ENCODE assay signal across 8 cellular contexts in genomic region chr19:58346961-58347929, GRCh38. TPM values are rescaled to one million over a fixed set of nuclear protein-coding genes. Genes with fewer than 3 reads are reported as not detected.
DNase-seq lines count a peak whose midpoint lies in the region; ATAC-seq and TF ChIP-seq lines count a peak whose summit lies in the region.

No MANE protein-coding gene starts in this region.

- ATAC-seq in HG02943 (IDR thresholded peaks at IDR 0.05; ENCODE audit: low read depth, unreplicated experiment), result peak; percentile 69
- peak; percentile 97 for ATAC-seq in activated CD4-positive, alpha-beta T cell treated with anti-CD3 and anti-CD28 coated beads for 36 hours

- 47% methylated on average over 82 of the region's 82 CpGs for WGBS in liver

- peaks cover 3% of the 10 kb centered on the region for H3K36me3 Mint-ChIP-seq in activated CD4-positive, alpha-beta T cell treated with anti-CD3 and anti-CD28 coated beads for 36 hours (ENCODE audit: low read depth)

- H3K9me3 Mint-ChIP-seq in activated CD4-positive, alpha-beta T cell treated with anti-CD3 and anti-CD28 coated beads for 36 hours (ENCODE audit: low read depth), result no peaks in the 10 kb centered on the region

- intact Hi-C loops in activated CD4-positive, alpha-beta T cell treated with anti-CD3 and anti-CD28 coated beads for 36 hours (cut with DNase I, micrococcal nuclease), result loop anchor here (1.0 to 2.0 kb wide), 6 partner anchors 15 to 68 kb away; partner anchors contain the start of genes ZNF497 (in 2 of the 2), ZNF8 (in 1 of the 2) and ZNF837 (in 1 of the 2)
- intact Hi-C loops in colonic mucosa (cut with DNase I), result no loop called here

- POLR2A ChIA-PET in activated CD4-positive, alpha-beta T cell treated with anti-CD3 and anti-CD28 coated beads for 36 hours (lab: Charles Lee), result interaction anchor here (0.6 kb wide), 1 partner anchor 197 kb away, joined by 3 read pairs; the partner anchor contains the start of gene TRIM28

- peaks cover 10% of the 10 kb centered on the region for H3K27me3 Mint-ChIP-seq in activated CD4-positive, alpha-beta T cell treated with anti-CD3 and anti-CD28 coated beads for 36 hours

- peak overlapping the region; percentile 40 to 66 for H3K9ac ChIP-seq in colonic mucosa (ENCODE audit: low read depth in 2 of 2, low read length in 2 of 2)
- no peak overlapping the region for H3K9ac ChIP-seq in liver (ENCODE audit: low read depth in 1 of 2, low read length in 2 of 2)

- TF ChIP-seq RAD21 in liver (IDR thresholded peaks at IDR 0.05), result no peak

- peak overlapping the region; percentile 48 for H3K4me3 ChIP-seq in colonic mucosa
- peak overlapping the region in 1 of 3 donors; percentile 43 for H3K4me3 ChIP-seq in liver (ENCODE audit: low read depth in 1 of 3, low read length in 3 of 3)

- H3K4me3 Mint-ChIP-seq in activated CD4-positive, alpha-beta T cell treated with anti-CD3 and anti-CD28 coated beads for 36 hours, result peak overlapping the region; percentile 87

- H3K4me1 ChIP-seq in colonic mucosa (no peaks in the 10 kb centered on the region), liver (ENCODE audit: control insufficient read depth in 4 of 4, insufficient read depth in 4 of 4, low read length in 3 of 4) (peaks cover 14 to 48% (median 41%) of the 10 kb centered on the region in 4 donors)

- CTCF ChIA-PET in activated CD4-positive, alpha-beta T cell treated with anti-CD3 and anti-CD28 coated beads for 36 hours (lab: Charles Lee), result interaction anchor here (0.9 to 3.0 kb wide), 6 partner anchors 8 to 172 kb away, joined by 3 to 15 read pairs (median 4); partner anchors contain the start of genes ZBTB45, ZNF324B and ZNF497

- peak overlapping the region; percentile 70 for H3K27ac Mint-ChIP-seq in activated CD4-positive, alpha-beta T cell treated with anti-CD3 and anti-CD28 coated beads for 36 hours

- peaks cover 16% of the 10 kb centered on the region for H3K4me1 Mint-ChIP-seq in activated CD4-positive, alpha-beta T cell treated with anti-CD3 and anti-CD28 coated beads for 36 hours

- H3K36me3 ChIP-seq in colonic mucosa, result no peaks in the 10 kb centered on the region
- peaks cover 0 to 6% (median 2%) of the 10 kb centered on the region in 4 donors for H3K36me3 ChIP-seq in liver (ENCODE audit: control insufficient read depth in 4 of 4, insufficient read depth in 3 of 4, low read depth in 1 of 4, low read length in 3 of 4)

- H3K27ac ChIP-seq in colonic mucosa (peak overlapping the region; percentile 36), liver (ENCODE audit: low read depth in 1 of 2, low read length in 2 of 2) (peak overlapping the region; percentile 20 to 68)

- TF ChIP-seq CTCF in colonic mucosa (IDR thresholded peaks at IDR 0.05), result no peak
- TF ChIP-seq CTCF in liver (IDR thresholded peaks at IDR 0.05; ENCODE audit: low read depth, low read length, missing input control), result no peak

- H3K27me3 ChIP-seq in colonic mucosa, result peaks cover 14% of the 10 kb centered on the region
- H3K27me3 ChIP-seq in liver (ENCODE audit: control insufficient read depth in 4 of 4, insufficient read depth in 4 of 4, low read length in 3 of 4), result no peaks in the 10 kb centered on the region

- DNase-seq in SIG-M5 treated with dmso at 0.1 percent for 504 hours (lab: John Stamatoyannopoulos, UW; ENCODE audit: unreplicated experiment), result peak; percentile 64
- no peak for DNase-seq in SIG-M5 (lab: John Stamatoyannopoulos, UW)
- DNase-seq in NCI-H2171 treated with DMSO at 0.1 percent for 48 hours (lab: John Stamatoyannopoulos, UW), result peak; percentile 76
- DNase-seq in activated CD4-positive, alpha-beta T cell treated with anti-CD3 and anti-CD28 coated beads for 36 hours, result peak; percentile 87
- DNase-seq in colonic mucosa, result peak; percentile 37
- DNase-seq in stimulated activated CD4-positive, alpha-beta T cell treated with anti-CD3 and anti-CD28 coated beads, Interleukin-4, amount 100 ng/mL, for 24 hours, result peak; percentile 65

- H3K9me3 ChIP-seq in colonic mucosa (no peaks in the 10 kb centered on the region), liver (ENCODE audit: control insufficient read depth in 4 of 4, low read length in 3 of 4) (no peaks in the 10 kb centered on the region)

TF ChIP-seq in liver, 16 proteins besides CTCF, POLR2A, EP300 and RAD21:
- TF ChIP-seq NR2F2 (IDR thresholded peaks at IDR 0.05), result no peak
- no peak for TF ChIP-seq TAF1 (conservative IDR thresholded peaks at IDR 0.05)
- TF ChIP-seq FOXA2 (IDR thresholded peaks at IDR 0.05), result no peak
- no peak for TF ChIP-seq YY1 (IDR thresholded peaks at IDR 0.05)

RNA-seq across cellular contexts. Expression of gene A1BG, which starts 6.0 kb away (rescaled TPM):
- total RNA-seq in activated CD4-positive, alpha-beta T cell treated with anti-CD3 and anti-CD28 coated beads for 36 hours, result 1 to 10 TPM; 2.9 to 4.7 TPM
- 1 to 10 TPM; 3.6 to 4.7 TPM for total RNA-seq in colonic mucosa
- total RNA-seq in liver, result 100 to 1,000 TPM; 521 to 838 TPM
- polyA plus RNA-seq in liver, result 1,000 to 10,000 TPM; 1,221 to 2,157 TPM

RNA-seq across cellular contexts. Expression of gene ZNF497, which starts 15.3 kb away (rescaled TPM):
- total RNA-seq in activated CD4-positive, alpha-beta T cell treated with anti-CD3 and anti-CD28 coated beads for 36 hours, result 1 to 10 TPM; 1.1 to 1.5 TPM
- total RNA-seq in colonic mucosa, result 1 to 10 TPM in 1 of 2 donors, under 1 TPM in 1; 0.98 to 1.9 TPM
- total RNA-seq in liver, result 1 to 10 TPM; 1.1 to 4.4 TPM
- polyA plus RNA-seq in liver, result 1 to 10 TPM in 1 of 2 donors, under 1 TPM in 1; 0.60 to 1.4 TPM

RNA-seq across cellular contexts. Expression of gene ZSCAN22, which starts 20.5 kb away (rescaled TPM):
- total RNA-seq in activated CD4-positive, alpha-beta T cell treated with anti-CD3 and anti-CD28 coated beads for 36 hours, result 1 to 10 TPM; 3.1 to 3.8 TPM
- 1 to 10 TPM; 3.0 to 3.7 TPM for total RNA-seq in colonic mucosa
- total RNA-seq in liver, result 1 to 10 TPM; 3.1 to 3.5 TPM
- under 1 TPM; 0.88 to 0.89 TPM for polyA plus RNA-seq in liver

RNA-seq across cellular contexts. Expression of gene ZNF837, which starts 33.6 kb away (rescaled TPM):
- total RNA-seq in activated CD4-positive, alpha-beta T cell treated with anti-CD3 and anti-CD28 coated beads for 36 hours, result 1 to 10 TPM; 2.0 to 2.5 TPM
- total RNA-seq in colonic mucosa (1 to 10 TPM; 1.8 to 2.6 TPM), liver (1 to 10 TPM; 2.1 to 3.6 TPM)
- polyA plus RNA-seq in liver, result 1 to 10 TPM in 1 of 2 donors, under 1 TPM in 1; 0.54 to 2.6 TPM

RNA-seq across cellular contexts. Expression of gene RPS5, which starts 39.8 kb away (rescaled TPM):
- total RNA-seq in activated CD4-positive, alpha-beta T cell treated with anti-CD3 and anti-CD28 coated beads for 36 hours, result 1,000 to 10,000 TPM; 1,234 to 1,535 TPM
- total RNA-seq in colonic mucosa (100 to 1,000 TPM; 781 to 884 TPM), liver (1,000 to 10,000 TPM in 1 of 2 donors, 100 to 1,000 TPM in 1; 657 to 1,403 TPM)
- polyA plus RNA-seq in liver, result 100 to 1,000 TPM; 229 to 600 TPM

Comparison
In these comparisons a context has a peak if more than half of its experiments do, and no peak if none do; other contexts are left out.
1. H3K9ac ChIP-seq: peak in colonic mucosa (2 of 2); none in liver (0 of 2).
2. RNA of gene A1BG, which starts 6.0 kb away (total RNA-seq): 521 to 838 TPM in liver; 3.6 to 4.7 TPM in colonic mucosa and 2.9 to 4.7 TPM in activated CD4-positive, alpha-beta T cell treated with anti-CD3 and anti-CD28 coated beads for 36 hours; every median in the first group is over 10 times any median in the second.